30 cellular contexts compared by ENCODE assay signal in the genomic region with DNA sequence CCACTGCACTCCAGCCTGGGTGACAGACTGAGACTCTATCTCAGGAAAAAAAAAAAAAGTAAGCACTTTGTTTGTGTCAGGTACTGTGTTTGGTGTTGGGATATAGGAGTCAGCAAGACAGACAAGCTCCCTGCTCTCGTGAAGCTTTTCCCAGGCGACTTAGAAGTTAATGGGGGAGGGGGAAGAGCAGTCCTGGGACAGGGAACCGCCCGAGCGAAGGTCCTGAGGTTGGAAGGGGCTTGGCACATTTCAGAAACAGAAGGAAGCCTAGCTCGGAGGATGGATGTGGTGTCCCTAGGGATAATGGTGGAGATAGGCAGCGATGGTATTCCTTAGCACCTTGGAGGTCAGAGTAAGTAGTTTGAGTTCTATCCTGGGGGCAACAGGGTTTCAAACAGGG.
"Had no signal": no experiment of that assay in that cellular context is flagged by ENCODE, and none has a peak within 500 bp of the region (broad histone marks: within the 10 kb centered on the region; RNA-seq: fewer than 3 reads in every experiment).

No MANE protein-coding gene starts in this region.

- H3K4me1 ChIP-seq: colonic mucosa, gastrocnemius medialis, left lung, prostate gland had no signal

- H3K36me3 ChIP-seq: colonic mucosa, gastrocnemius medialis, left lung, lower lobe of right lung, ovary, prostate gland had no signal

- H3K36me3 Mint-ChIP-seq: activated naive CD4-positive, alpha-beta T cell treated with anti-CD3 and anti-CD28 coated beads, Interleukin-2, amount 50 U/mL, for 24 hours; immature natural killer cell; natural killer cell treated with Interleukin-12 subunit alpha and Interleukin-12 subunit beta and Interleukin-15 and Interleukin-18, amount 100 ng/mL, for 72 hours; stimulated activated memory B cell treated with anti-CD40 and anti-IgM and Interleukin-4, amounts not matched to agents 10 μg/mL and 1 μg/mL and 100 μg/mL, for 72 hours; T-cell had no signal

- H3K27ac Mint-ChIP-seq: activated B cell treated with CpG ODN at 0.5 μM for 24 hours; activated CD8-positive, alpha-beta T cell treated with anti-CD3 and anti-CD28 coated beads for 36 hours; activated naive CD4-positive, alpha-beta T cell treated with anti-CD3 and anti-CD28 coated beads, Interleukin-2, amount 50 U/mL, for 24 hours; activated T-helper 2 cell treated with anti-CD3 and anti-CD28 coated beads, Interferon-gamma antibody, Interleukin-2, Interleukin-4, amounts not matched to agents 10 μg/mL and 5 μg/mL and 100 μg/mL, durations not matched to agents 14 hours and 24 hours and 36 hours; immature natural killer cell; natural killer cell treated with Interleukin-12 subunit alpha and Interleukin-12 subunit beta and Interleukin-15 and Interleukin-18, amount 100 ng/mL, for 72 hours; stimulated activated memory B cell treated with anti-CD40 and anti-IgM and Interleukin-4, amounts not matched to agents 10 μg/mL and 1 μg/mL and 100 μg/mL, for 72 hours; stimulated activated naive CD8-positive, alpha-beta T cell treated with anti-CD3 and anti-CD28 coated beads, Interleukin-15, amount 100 ng/mL, for 72 hours; T-cell; T-helper 2 cell treated with Interferon-gamma antibody and Interleukin-4, amounts not matched to agents 5 μg/mL and 100 μg/mL, for 36 hours had no signal

- H3K4me3 ChIP-seq: colonic mucosa, dorsolateral prefrontal cortex, gastrocnemius medialis, left lung, lower lobe of right lung, ovary, prostate gland, skin epidermis had no signal

- H3K9me3 Mint-ChIP-seq: activated B cell treated with CpG ODN at 0.5 μM for 24 hours; activated CD8-positive, alpha-beta T cell treated with anti-CD3 and anti-CD28 coated beads for 36 hours; activated naive CD4-positive, alpha-beta T cell treated with anti-CD3 and anti-CD28 coated beads, Interleukin-2, amount 50 U/mL, for 24 hours; activated T-helper 2 cell treated with anti-CD3 and anti-CD28 coated beads, Interferon-gamma antibody, Interleukin-2, Interleukin-4, amounts not matched to agents 10 μg/mL and 5 μg/mL and 100 μg/mL, durations not matched to agents 14 hours and 24 hours and 36 hours; immature natural killer cell; natural killer cell treated with Interleukin-12 subunit alpha and Interleukin-12 subunit beta and Interleukin-15 and Interleukin-18, amount 100 ng/mL, for 72 hours; stimulated activated memory B cell treated with anti-CD40 and anti-IgM and Interleukin-4, amounts not matched to agents 10 μg/mL and 1 μg/mL and 100 μg/mL, for 72 hours; stimulated activated naive CD8-positive, alpha-beta T cell treated with anti-CD3 and anti-CD28 coated beads, Interleukin-15, amount 100 ng/mL, for 72 hours; T-cell; T-helper 2 cell treated with Interferon-gamma antibody and Interleukin-4, amounts not matched to agents 5 μg/mL and 100 μg/mL, for 36 hours had no signal

- FAIRE-seq: bronchial epithelial cell had no signal

- ATAC-seq: activated CD8-positive, alpha-beta T cell treated with anti-CD3 and anti-CD28 coated beads for 36 hours; gastrocnemius medialis; lower lobe of right lung; natural killer cell treated with Interleukin-12 subunit alpha and Interleukin-12 subunit beta and Interleukin-15 and Interleukin-18, amount 100 ng/mL, for 72 hours; sciatic nerve; stimulated activated memory B cell treated with anti-CD40 and anti-IgM and Interleukin-4, amounts not matched to agents 10 μg/mL and 1 μg/mL and 100 μg/mL, for 72 hours; stimulated activated naive CD8-positive, alpha-beta T cell treated with anti-CD3 and anti-CD28 coated beads, Interleukin-15, amount 100 ng/mL, for 72 hours; T-cell had no signal

- DNase-seq: activated B cell treated with CpG ODN at 0.5 μM for 24 hours; activated CD4-positive, alpha-beta T cell treated with anti-CD3 and anti-CD28 coated beads, Interleukin-2, amount 50 U/mL, for 1 hour; activated CD8-positive, alpha-beta T cell treated with anti-CD3 and anti-CD28 coated beads for 36 hours; activated T-cell treated with anti-CD3 and anti-CD28 coated beads, Interleukin-2, amount 50 U/mL, for 48 hours; dorsolateral prefrontal cortex; effector memory CD4-positive, alpha-beta T cell; erythroblast; gastrocnemius medialis; hypothalamus; immature natural killer cell; kidney glomerular epithelial cell; left lung; lower lobe of right lung; mesenchymal stem cell; ovary; retina; stimulated activated CD4-positive, alpha-beta T cell treated with anti-CD3 and anti-CD28 coated beads, Interleukin-4, amount 100 ng/mL, for 24 hours; stimulated activated naive CD8-positive, alpha-beta T cell treated with anti-CD3 and anti-CD28 coated beads, Interleukin-15, amount 100 ng/mL, for 72 hours; substantia nigra; T-cell had no signal

- H3K4me3 Mint-ChIP-seq: activated B cell treated with CpG ODN at 0.5 μM for 24 hours; activated CD8-positive, alpha-beta T cell treated with anti-CD3 and anti-CD28 coated beads for 36 hours; activated naive CD4-positive, alpha-beta T cell treated with anti-CD3 and anti-CD28 coated beads, Interleukin-2, amount 50 U/mL, for 24 hours; immature natural killer cell; natural killer cell treated with Interleukin-12 subunit alpha and Interleukin-12 subunit beta and Interleukin-15 and Interleukin-18, amount 100 ng/mL, for 72 hours; stimulated activated memory B cell treated with anti-CD40 and anti-IgM and Interleukin-4, amounts not matched to agents 10 μg/mL and 1 μg/mL and 100 μg/mL, for 72 hours; stimulated activated naive CD8-positive, alpha-beta T cell treated with anti-CD3 and anti-CD28 coated beads, Interleukin-15, amount 100 ng/mL, for 72 hours; T-cell; T-helper 2 cell treated with Interferon-gamma antibody and Interleukin-4, amounts not matched to agents 5 μg/mL and 100 μg/mL, for 36 hours had no signal

- H3K27me3 ChIP-seq: colonic mucosa, ovary had no signal

- H3K9me3 ChIP-seq: colonic mucosa, gastrocnemius medialis, left lung, lower lobe of right lung, ovary, prostate gland had no signal

- H3K27ac ChIP-seq: colonic mucosa, dorsolateral prefrontal cortex, gastrocnemius medialis, left lung, lower lobe of right lung, ovary, prostate gland, skin epidermis had no signal
